ENCODE assay signal across 25 cellular contexts in genomic region chr14:58744951-58745350, GRCh38.
DNase-seq lines count a peak whose midpoint lies in the region; ATAC-seq and TF ChIP-seq lines count a peak whose summit lies in the region.
"Had no signal": no experiment of that assay in that cellular context is flagged by ENCODE, and none has a peak within 500 bp of the region (broad histone marks: within the 10 kb centered on the region; RNA-seq: fewer than 3 reads in every experiment).

No MANE protein-coding gene starts in this region.

- no peak for ATAC-seq in IMR-90 (ENCODE audit: low read depth)
- no peak for ATAC-seq in left lobe of liver
- ATAC-seq: GM12878, T-helper 17 cell had no signal

- TF ChIP-seq POLR2A in IMR-90 (IDR thresholded peaks at IDR 0.05; ENCODE audit: low read depth, low read length) = no peak

- no peak overlapping the region for H2BK5ac ChIP-seq in IMR-90 (ENCODE audit: low read depth, low read length, poor library complexity, severe bottlenecking)
- no peak overlapping the region for H2BK5ac ChIP-seq in mesendoderm (ENCODE audit: low read length)

- no peaks in the 10 kb centered on the region for H3K36me3 ChIP-seq in IMR-90 (ENCODE audit: control insufficient read depth, insufficient read depth, low read length)
- no peaks in the 10 kb centered on the region for H3K36me3 ChIP-seq in mesendoderm (ENCODE audit: control insufficient read depth, insufficient read depth, low read length)

- WGBS in IMR-90 (ENCODE audit: extremely low coverage in 2 of 2, insufficient read length in 1 of 2), 2 experiments = no CpG with 5 or more reads among the region's 4 CpGs
- WGBS in mesendoderm (ENCODE audit: extremely low coverage, insufficient coverage, low lambda C conversion rate) = no CpG with 5 or more reads among the region's 4 CpGs

- H3K9ac ChIP-seq in IMR-90 (ENCODE audit: low read depth, low read length) (no peak overlapping the region), mesendoderm (ENCODE audit: low read length) (no peak overlapping the region)
- H3K9ac ChIP-seq: GM23248 had no signal

- H3K23ac ChIP-seq in IMR-90 (ENCODE audit: low read depth, low read length) (no peak overlapping the region), mesendoderm (ENCODE audit: low read length) (no peak overlapping the region)

- POLR2A ChIA-PET in IMR-90 (lab: Charles Lee; ENCODE audit: unreplicated experiment) = no interaction called here

- peaks cover 21% of the 10 kb centered on the region for H3K27me3 ChIP-seq in IMR-90 (ENCODE audit: control insufficient read depth, insufficient read depth, low read length)
- H3K27me3 ChIP-seq in mesendoderm (ENCODE audit: insufficient read depth, low read length, poor library complexity) = no peaks in the 10 kb centered on the region

- H3K79me2 ChIP-seq in mesendoderm (ENCODE audit: control insufficient read depth, insufficient read depth, low read length) = no peaks in the 10 kb centered on the region

- dilution Hi-C loops in IMR-90 (cut with HindIII; ENCODE audit: low sequenced_read_pairs, unreplicated experiment) = no loop called here

- no peak overlapping the region for H3K18ac ChIP-seq in IMR-90 (ENCODE audit: low read depth, low read length)
- no peak overlapping the region for H3K18ac ChIP-seq in mesendoderm (ENCODE audit: low read length)

- H3K4me3 Mint-ChIP-seq in progenitor cell of endocrine pancreas (ENCODE audit: low read depth) = no peak overlapping the region
- H3K4me3 Mint-ChIP-seq: CD4-positive, CD25-positive, alpha-beta regulatory T cell; H9; IgD-negative memory B cell; T-helper 17 cell had no signal

- in situ Hi-C loops in IMR-90 (cut with MboI; ENCODE audit: low sequenced_read_pairs) = no loop called here

- peaks cover 22% of the 10 kb centered on the region for H3K4me1 Mint-ChIP-seq in progenitor cell of endocrine pancreas (ENCODE audit: low read depth)
- H3K4me1 Mint-ChIP-seq: T-helper 17 cell had no signal

- TF ChIP-seq RAD21 in IMR-90 (IDR thresholded peaks at IDR 0.05; ENCODE audit: low read length) = no peak

- intact Hi-C loops in IMR-90 (cut with micrococcal nuclease) = loop anchor here (5.0 kb wide), 1 partner anchor 108 kb away; the partner anchor contains the start of gene DACT1

- H3K9me3 Mint-ChIP-seq in progenitor cell of endocrine pancreas (ENCODE audit: low read depth) = no peaks in the 10 kb centered on the region
- H3K9me3 Mint-ChIP-seq: CD4-positive, CD25-positive, alpha-beta regulatory T cell; H9; IgD-negative memory B cell had no signal

- no peaks in the 10 kb centered on the region for H3K9me3 ChIP-seq in IMR-90 (ENCODE audit: control insufficient read depth, insufficient read depth, low read length)

- H2BK120ac ChIP-seq in IMR-90 (ENCODE audit: low read depth, low read length) (peak overlapping the region; percentile 2; the same call in 1 of the 2 replicates), mesendoderm (ENCODE audit: low read depth, low read length) (no peak overlapping the region)

- no peak overlapping the region for H2AK5ac ChIP-seq in IMR-90 (ENCODE audit: low read depth, low read length)
- no peak overlapping the region for H2AK5ac ChIP-seq in mesendoderm (ENCODE audit: low read length)

- no peaks in the 10 kb centered on the region for H3K79me1 ChIP-seq in IMR-90 (ENCODE audit: low read depth in 1 of 2, low read length in 2 of 2)
- no peaks in the 10 kb centered on the region for H3K79me1 ChIP-seq in mesendoderm (ENCODE audit: low read length)

- H2AFZ ChIP-seq in IMR-90 (replicated peaks; ENCODE audit: low read length, poor library complexity) = no peak overlapping the region
- H2AFZ ChIP-seq: GM23248 had no signal

- no peak overlapping the region for H3K56ac ChIP-seq in IMR-90 (ENCODE audit: extremely low read depth, insufficient read depth, low read length)
- no peak overlapping the region for H3K56ac ChIP-seq in mesendoderm (ENCODE audit: low read length)

- peaks cover 4% of the 10 kb centered on the region; the same call in 1 of the 2 replicates for H4K20me1 ChIP-seq in IMR-90 (ENCODE audit: insufficient read depth, low read length)

- no peak overlapping the region for H3K27ac Mint-ChIP-seq in progenitor cell of endocrine pancreas
- H3K27ac Mint-ChIP-seq: CD4-positive, CD25-positive, alpha-beta regulatory T cell; H9; IgD-negative memory B cell; T-helper 17 cell had no signal

- H3K14ac ChIP-seq in IMR-90 (replicated peaks; ENCODE audit: low read depth, low read length) = no peak overlapping the region

- BruUV-seq in IMR-90 (replicated peaks; lab: Mats Ljungman, UMichigan) = no TSS peak

- H2BK20ac ChIP-seq in IMR-90 (ENCODE audit: low read depth, low read length) = peak overlapping the region; percentile 22

- no peak overlapping the region for H4K91ac ChIP-seq in IMR-90 (ENCODE audit: insufficient read depth, low read depth, low read length)

- H3K9me1 ChIP-seq in IMR-90 (ENCODE audit: insufficient read depth, low read length) = peaks cover 5% of the 10 kb centered on the region; the same call in 1 of the 2 replicates

- CTCF ChIA-PET in IMR-90 (lab: Yijun Ruan, JAX) = no interaction called here

- H3K4ac ChIP-seq in IMR-90 (ENCODE audit: low read depth, low read length) (no peak overlapping the region), mesendoderm (ENCODE audit: low read depth, low read length) (no peak overlapping the region)

- H3K27ac ChIP-seq in IMR-90 (ENCODE audit: insufficient read depth, low read length) (no peak overlapping the region), mesendoderm (ENCODE audit: low read depth, low read length) (no peak overlapping the region)
- H3K27ac ChIP-seq: GM23248, RWPE1, SK-N-MC had no signal

- H3K36me3 Mint-ChIP-seq in progenitor cell of endocrine pancreas (ENCODE audit: insufficient read depth) = no peaks in the 10 kb centered on the region
- H3K36me3 Mint-ChIP-seq: CD4-positive, CD25-positive, alpha-beta regulatory T cell had no signal

- H2AK9ac ChIP-seq in IMR-90 (replicated peaks; ENCODE audit: low read depth, low read length, poor library complexity) = no peak overlapping the region

- H3K4me2 ChIP-seq in IMR-90 (ENCODE audit: low read depth, low read length) (no peak overlapping the region), mesendoderm (ENCODE audit: low read length) (no peak overlapping the region)

- TF ChIP-seq CTCF in IMR-90 (conservative IDR thresholded peaks at IDR 0.05; ENCODE audit: low read depth, low read length) (no peak), progenitor cell of endocrine pancreas (IDR thresholded peaks at IDR 0.05; ENCODE audit: unreplicated experiment) (no peak)

- H3K4me3 ChIP-seq in IMR-90 (ENCODE audit: insufficient read depth, low read depth, low read length) (no peak overlapping the region), mesendoderm (ENCODE audit: low read length) (no peak overlapping the region)
- H3K4me3 ChIP-seq: GM12878, GM23248, SK-N-MC had no signal

- no peak overlapping the region for H4K8ac ChIP-seq in IMR-90 (ENCODE audit: low read depth in 2 of 2, low read length in 2 of 2)
- no peak overlapping the region for H4K8ac ChIP-seq in mesendoderm (ENCODE audit: low read depth, low read length)

- H4K5ac ChIP-seq in IMR-90 (ENCODE audit: low read depth, low read length) (no peak overlapping the region), mesendoderm (ENCODE audit: low read length) (no peak overlapping the region)

- peaks cover 7% of the 10 kb centered on the region for H3K27me3 Mint-ChIP-seq in progenitor cell of endocrine pancreas

- peaks cover 12% of the 10 kb centered on the region for H3K4me1 ChIP-seq in IMR-90 (ENCODE audit: control insufficient read depth, insufficient read depth, low read length)
- H3K4me1 ChIP-seq in mesendoderm (ENCODE audit: control insufficient read depth, low read depth, low read length) = no peaks in the 10 kb centered on the region

- H2BK15ac ChIP-seq in IMR-90 (ENCODE audit: low read depth, low read length) (0 out of 3 replicates have a peak overlapping the region, but pooled peaks have one; percentile 11), mesendoderm (replicated peaks; ENCODE audit: low read depth) (no peak overlapping the region)

- DNase-seq in IMR-90 (no peak), NOMO-1 treated with DMSO at 0.1 percent for 48 hours (lab: John Stamatoyannopoulos, UW; ENCODE audit: unreplicated experiment) (peak; percentile 64), mesendoderm (peak; percentile 6), progenitor cell of endocrine pancreas (ENCODE audit: low spot score, unreplicated experiment) (no peak), KG1 (lab: John Stamatoyannopoulos, UW) (no peak), NCI-H1105 treated with DMSO at 0.1 percent for 48 hours (lab: John Stamatoyannopoulos, UW) (no peak), left lobe of liver (ENCODE audit: low spot score) (no peak)
- DNase-seq: CD4-positive, CD25-positive, alpha-beta regulatory T cell; DMS79; GM23248; H9; Karpas-422; NCI-H1092 treated with DMSO at 0.1 percent for 48 hours; NCI-H146; NCI-H2029 treated with DMSO at 0.1 percent for 48 hours; NCI-H2171; NCI-H345; NCI-H524; SHP77 treated with DMSO at 0.1 percent for 48 hours; SW 1271; T-helper 17 cell had no signal

TF ChIP-seq in IMR-90, 13 proteins besides CTCF, POLR2A, EP300 and RAD21:
- TF ChIP-seq FOS (IDR thresholded peaks at IDR 0.05; ENCODE audit: low read depth, low read length) (no peak), CEBPB (IDR thresholded peaks at IDR 0.05; ENCODE audit: low read depth, low read length) (no peak)

Comparison
In these comparisons a context has a peak if more than half of its experiments do, and no peak if none do; other contexts are left out.
1. DNase-seq: peak in NOMO-1 treated with DMSO at 0.1 percent for 48 hours (single experiment) and mesendoderm (single experiment); none in IMR-90 (single experiment), progenitor cell of endocrine pancreas (single experiment), KG1 (single experiment), NCI-H1105 treated with DMSO at 0.1 percent for 48 hours (single experiment) and left lobe of liver (single experiment).